Comparison of ENCODE assay signal across 8 cellular contexts in genomic region chr11:46808804-46809431, GRCh38. TPM values are rescaled to one million over a fixed set of nuclear protein-coding genes. Genes with fewer than 3 reads are reported as not detected.
DNase-seq lines count a peak whose midpoint lies in the region; TF ChIP-seq lines count a peak whose summit lies in the region.

No MANE protein-coding gene starts in this region.

- intact Hi-C loops in cardiac septum (cut with DNase I) = no loop called here

- in situ Hi-C loops in GM13977 (cut with MboI; ENCODE audit: low pct_unique_long_range_greater_than_20kb, low sequenced_read_pairs, unreplicated experiment) = no loop called here
- in situ Hi-C loops in SK-MEL-5 (cut with HindIII; ENCODE audit: low pct_unique_long_range_greater_than_20kb, low sequenced_read_pairs) = no loop called here

- TF ChIP-seq CTCF in AG10803 (conservative IDR thresholded peaks at IDR 0.05; ENCODE audit: low read length) = peak; percentile 20; the same call in 1 of the 2 replicates
- TF ChIP-seq CTCF in GM13977 (IDR thresholded peaks at IDR 0.05; ENCODE audit: extremely low read depth, insufficient read depth, missing control alignments) = peak; percentile 45

- H3K4me3 ChIP-seq in AG10803 (ENCODE audit: low read length) = no peak overlapping the region

- DNase-seq in AG10803 (ENCODE audit: low read depth) = peak; percentile 41
- DNase-seq in GM13977 (ENCODE audit: low spot score) = no peak
- peak; percentile 72 for DNase-seq in SK-MEL-5 (ENCODE audit: low read depth, low spot score)
- peak; percentile 35 for DNase-seq in hepatic stellate cell (ENCODE audit: low spot score)
- DNase-seq in GOT3 (lab: John Stamatoyannopoulos, UW) = no peak
- no peak for DNase-seq in activated CD4-positive, CD25-positive, alpha-beta regulatory T cell treated with anti-CD3 and anti-CD28 coated beads, Interleukin-2, amount 50 U/mL, for 72 hours
- no peak for DNase-seq in NCI-H2107 (lab: John Stamatoyannopoulos, UW)
- no peak for DNase-seq in cardiac septum (ENCODE audit: low spot score)

RNA-seq across cellular contexts. Expression of gene CKAP5, which starts 37.2 kb away (rescaled TPM):
- total RNA-seq in SK-MEL-5 (2014; rRNA removed; shearing (Covaris generic)) = 45.8 and 57.4 TPM in 2 replicates
- polyA plus RNA-seq in SK-MEL-5 (2015; cell fraction: cytosol; rRNA removed) = 64.0 and 84.5 TPM in 2 replicates
- 71.7 and 72.2 TPM in 2 replicates for polyA plus RNA-seq in SK-MEL-5 (2015; cell fraction: nucleus; rRNA removed)
- total RNA-seq in cardiac septum = 84.2 TPM

Comparison
In these comparisons a context has a peak if more than half of its experiments do, and no peak if none do; other contexts are left out.
1. DNase-seq: peak in AG10803 (single experiment), SK-MEL-5 (single experiment) and hepatic stellate cell (single experiment); none in GM13977 (single experiment), GOT3 (single experiment), activated CD4-positive, CD25-positive, alpha-beta regulatory T cell treated with anti-CD3 and anti-CD28 coated beads, Interleukin-2, amount 50 U/mL, for 72 hours (single experiment), NCI-H2107 (single experiment) and cardiac septum (single experiment).